ENCODE assay signal across 8 cellular contexts in genomic region chr11:59144579-59145345, GRCh38. TPM values are rescaled to one million over a fixed set of nuclear protein-coding genes. Genes with fewer than 3 reads are reported as not detected.
DNase-seq lines count a peak whose midpoint lies in the region; ATAC-seq and TF ChIP-seq lines count a peak whose summit lies in the region.

No MANE protein-coding gene starts in this region.

- peak overlapping the region; percentile 94 for H3K4me2 ChIP-seq in PC-3 (ENCODE audit: low read length)

- H3K27me3 ChIP-seq in HUES48 (ENCODE audit: control insufficient read depth, insufficient read depth, low read length) (peaks cover 15% of the 10 kb centered on the region), PC-3 (ENCODE audit: low read length) (no peaks in the 10 kb centered on the region)

- H3K27me3 Mint-ChIP-seq in activated T-helper 17 cell treated with anti-CD3 and anti-CD28 coated beads, Interleukin-2, amount 50 U/mL, for 72 hours = no peaks in the 10 kb centered on the region
- no peaks in the 10 kb centered on the region for H3K27me3 Mint-ChIP-seq in natural killer cell treated with Interleukin-12 subunit alpha and Interleukin-12 subunit beta and Interleukin-15 and Interleukin-18, amount 100 ng/mL, for 72 hours
- H3K27me3 Mint-ChIP-seq in stimulated activated naive CD8-positive, alpha-beta T cell treated with anti-CD3 and anti-CD28 coated beads, Interleukin-15, Interleukin-2, amounts not matched to agents 100 ng/mL and 50 ng/mL, for 24 hours = no peaks in the 10 kb centered on the region

- POLR2A ChIA-PET in PC-3 (lab: Charles Lee; ENCODE audit: unreplicated experiment) = interaction anchor here (0.5 kb wide), 1 partner anchor 1403 kb away, joined by 3 read pairs; no protein-coding TSS in a partner anchor

- CTCF ChIA-PET in PC-3 (lab: Charles Lee) = interaction anchor here (0.6 to 1.5 kb wide), 4 partner anchors 9 to 27 kb away, joined by 3 to 6 read pairs (median 4); no protein-coding TSS in a partner anchor

- peak overlapping the region; percentile 91 for H3K27ac Mint-ChIP-seq in activated T-helper 17 cell treated with anti-CD3 and anti-CD28 coated beads, Interleukin-2, amount 50 U/mL, for 72 hours
- peak overlapping the region; percentile 93 to 94 for H3K27ac Mint-ChIP-seq in natural killer cell treated with Interleukin-12 subunit alpha and Interleukin-12 subunit beta and Interleukin-15 and Interleukin-18, amount 100 ng/mL, for 72 hours
- peak overlapping the region; percentile 96 for H3K27ac Mint-ChIP-seq in stimulated activated naive CD8-positive, alpha-beta T cell treated with anti-CD3 and anti-CD28 coated beads, Interleukin-15, Interleukin-2, amounts not matched to agents 100 ng/mL and 50 ng/mL, for 24 hours

- H3K27ac ChIP-seq in HUES48 (ENCODE audit: low read depth, low read length) (peak overlapping the region; percentile 53), PC-3 (ENCODE audit: low read length) (peak overlapping the region; percentile 68)

- H3K4me1 ChIP-seq in HUES48 (ENCODE audit: control insufficient read depth, insufficient read depth, low read length) (peaks cover 22% of the 10 kb centered on the region), PC-3 (ENCODE audit: insufficient read depth, low read length) (peaks cover 38% of the 10 kb centered on the region)

- H3K4me3 ChIP-seq in HUES48 (ENCODE audit: low read depth, low read length) (peak overlapping the region; percentile 59), PC-3 (ENCODE audit: low read length) (peak overlapping the region; percentile 79), fibroblast of the aortic adventitia (ENCODE audit: low read depth, low read length) (peak overlapping the region; percentile 88)

- H3K9me2 ChIP-seq in PC-3 (replicated peaks; ENCODE audit: low read length) = no peaks in the 10 kb centered on the region

- peaks cover 13% of the 10 kb centered on the region; the same call in 1 of the 2 replicates for H3K36me3 ChIP-seq in HUES48 (ENCODE audit: control insufficient read depth, insufficient read depth, low read length)
- peaks cover 29% of the 10 kb centered on the region for H3K36me3 ChIP-seq in PC-3 (ENCODE audit: low read depth, low read length)

- ATAC-seq in GM21390 (IDR thresholded peaks at IDR 0.05; ENCODE audit: unreplicated experiment) (peak; percentile 58), PC-3 (peak; percentile 48)
- peak; percentile 74 for ATAC-seq in activated T-helper 17 cell treated with anti-CD3 and anti-CD28 coated beads, Interleukin-2, amount 50 U/mL, for 72 hours (replicated peaks)
- peak; percentile 80 for ATAC-seq in natural killer cell treated with Interleukin-12 subunit alpha and Interleukin-12 subunit beta and Interleukin-15 and Interleukin-18, amount 100 ng/mL, for 72 hours

- H3K9me3 ChIP-seq in HUES48 (ENCODE audit: control insufficient read depth, insufficient read depth, low read length) (peaks cover 6% of the 10 kb centered on the region; the same call in 1 of the 2 replicates), PC-3 (ENCODE audit: low read length) (no peaks in the 10 kb centered on the region)

- no peaks in the 10 kb centered on the region for H4K20me1 ChIP-seq in PC-3 (ENCODE audit: low read length)

- no TSS peak for BruUV-seq in PC-3 (replicated peaks; lab: Mats Ljungman, UMichigan)

- intact Hi-C loops in PC-3 (cut with micrococcal nuclease) = loop anchor here (5.0 to 10.0 kb wide), 2 partner anchors 410 to 567 kb away; partner anchors contain the start of genes LPXN and ZFP91

- peak overlapping the region; percentile 49 for H3K9ac ChIP-seq in HUES48 (ENCODE audit: low read depth, low read length)
- peak overlapping the region; percentile 77 for H3K9ac ChIP-seq in PC-3 (ENCODE audit: low read length)

- peaks cover 24% of the 10 kb centered on the region for H3K4me1 Mint-ChIP-seq in activated T-helper 17 cell treated with anti-CD3 and anti-CD28 coated beads, Interleukin-2, amount 50 U/mL, for 72 hours
- H3K4me1 Mint-ChIP-seq in natural killer cell treated with Interleukin-12 subunit alpha and Interleukin-12 subunit beta and Interleukin-15 and Interleukin-18, amount 100 ng/mL, for 72 hours (ENCODE audit: low read depth in 2 of 2) = peaks cover 49 to 51% of the 10 kb centered on the region in 2 donors
- H3K4me1 Mint-ChIP-seq in stimulated activated naive CD8-positive, alpha-beta T cell treated with anti-CD3 and anti-CD28 coated beads, Interleukin-15, Interleukin-2, amounts not matched to agents 100 ng/mL and 50 ng/mL, for 24 hours (ENCODE audit: low read depth) = peaks cover 68% of the 10 kb centered on the region

- TF ChIP-seq CTCF in PC-3 (conservative IDR thresholded peaks at IDR 0.05; ENCODE audit: low read depth, low read length) = peak; percentile 58
- TF ChIP-seq CTCF in fibroblast of the aortic adventitia (IDR thresholded peaks at IDR 0.05; ENCODE audit: insufficient read depth, low read length) = peak; percentile 6

- peaks cover 45% of the 10 kb centered on the region for H3K79me2 ChIP-seq in PC-3 (ENCODE audit: low read length)

- peaks cover 56% of the 10 kb centered on the region for H3K36me3 Mint-ChIP-seq in activated T-helper 17 cell treated with anti-CD3 and anti-CD28 coated beads, Interleukin-2, amount 50 U/mL, for 72 hours (ENCODE audit: low read depth)
- H3K36me3 Mint-ChIP-seq in natural killer cell treated with Interleukin-12 subunit alpha and Interleukin-12 subunit beta and Interleukin-15 and Interleukin-18, amount 100 ng/mL, for 72 hours = peaks cover 16% of the 10 kb centered on the region
- peaks cover 48% of the 10 kb centered on the region for H3K36me3 Mint-ChIP-seq in stimulated activated naive CD8-positive, alpha-beta T cell treated with anti-CD3 and anti-CD28 coated beads, Interleukin-15, Interleukin-2, amounts not matched to agents 100 ng/mL and 50 ng/mL, for 24 hours (ENCODE audit: low read depth)

- peak overlapping the region; percentile 85 for H2AFZ ChIP-seq in PC-3 (ENCODE audit: low read length)

- H3K9me3 Mint-ChIP-seq in activated T-helper 17 cell treated with anti-CD3 and anti-CD28 coated beads, Interleukin-2, amount 50 U/mL, for 72 hours = no peaks in the 10 kb centered on the region
- no peaks in the 10 kb centered on the region for H3K9me3 Mint-ChIP-seq in natural killer cell treated with Interleukin-12 subunit alpha and Interleukin-12 subunit beta and Interleukin-15 and Interleukin-18, amount 100 ng/mL, for 72 hours
- no peaks in the 10 kb centered on the region for H3K9me3 Mint-ChIP-seq in stimulated activated naive CD8-positive, alpha-beta T cell treated with anti-CD3 and anti-CD28 coated beads, Interleukin-15, Interleukin-2, amounts not matched to agents 100 ng/mL and 50 ng/mL, for 24 hours

- H3F3A ChIP-seq in PC-3 (ENCODE audit: low read length, unreplicated experiment) = no peaks in the 10 kb centered on the region

- DNase-seq in DMS 273 (lab: John Stamatoyannopoulos, UW; ENCODE audit: unreplicated experiment) (peak; percentile 81), PC-3 (peak; percentile 97), fibroblast of the aortic adventitia (ENCODE audit: low read depth) (peak; percentile 86)
- peak; percentile 79 for DNase-seq in natural killer cell treated with Interleukin-12 subunit alpha and Interleukin-12 subunit beta and Interleukin-15 and Interleukin-18, amount 100 ng/mL, for 72 hours (ENCODE audit: low spot score)

- H3K4me3 Mint-ChIP-seq in activated T-helper 17 cell treated with anti-CD3 and anti-CD28 coated beads, Interleukin-2, amount 50 U/mL, for 72 hours = peak overlapping the region; percentile 96
- H3K4me3 Mint-ChIP-seq in natural killer cell treated with Interleukin-12 subunit alpha and Interleukin-12 subunit beta and Interleukin-15 and Interleukin-18, amount 100 ng/mL, for 72 hours = peak overlapping the region; percentile 100
- peak overlapping the region; percentile 95 for H3K4me3 Mint-ChIP-seq in stimulated activated naive CD8-positive, alpha-beta T cell treated with anti-CD3 and anti-CD28 coated beads, Interleukin-15, Interleukin-2, amounts not matched to agents 100 ng/mL and 50 ng/mL, for 24 hours

RNA-seq across cellular contexts. Expression of gene FAM111A, which starts 2.1 kb away (rescaled TPM):
- total RNA-seq in PC-3 (2014; rRNA removed) = 38.9 and 49.2 TPM in 2 replicates
- 10 to 100 TPM; 80.2 to 92.7 TPM for total RNA-seq in activated T-helper 17 cell treated with anti-CD3 and anti-CD28 coated beads, Interleukin-2, amount 50 U/mL, for 72 hours
- total RNA-seq in fibroblast of the aortic adventitia (ENCODE audit: low replicate concordance) = 42.9 and 103 TPM in 2 replicates
- 10 to 100 TPM; 69.7 to 79.6 TPM for total RNA-seq in natural killer cell treated with Interleukin-12 subunit alpha and Interleukin-12 subunit beta and Interleukin-15 and Interleukin-18, amount 100 ng/mL, for 72 hours

RNA-seq across cellular contexts. Expression of gene DTX4, which starts 27.2 kb away (rescaled TPM):
- total RNA-seq in PC-3 (2014; rRNA removed) (4.0 and 4.9 TPM in 2 replicates), fibroblast of the aortic adventitia (ENCODE audit: low replicate concordance) (0.18 and 0.57 TPM in 2 replicates)
- under 1 TPM; 0.13 to 0.16 TPM for total RNA-seq in activated T-helper 17 cell treated with anti-CD3 and anti-CD28 coated beads, Interleukin-2, amount 50 U/mL, for 72 hours
- total RNA-seq in natural killer cell treated with Interleukin-12 subunit alpha and Interleukin-12 subunit beta and Interleukin-15 and Interleukin-18, amount 100 ng/mL, for 72 hours = under 1 TPM; 0.17 to 0.33 TPM

RNA-seq across cellular contexts. Expression of gene FAM111B, which starts 37.7 kb away (rescaled TPM):
- total RNA-seq in PC-3 (2014; rRNA removed) = 22.5 and 26.7 TPM in 2 replicates
- total RNA-seq in activated T-helper 17 cell treated with anti-CD3 and anti-CD28 coated beads, Interleukin-2, amount 50 U/mL, for 72 hours = 10 to 100 TPM; 51.5 to 64.8 TPM
- total RNA-seq in fibroblast of the aortic adventitia (ENCODE audit: low replicate concordance) = 0.41 and 42.9 TPM in 2 replicates
- total RNA-seq in natural killer cell treated with Interleukin-12 subunit alpha and Interleukin-12 subunit beta and Interleukin-15 and Interleukin-18, amount 100 ng/mL, for 72 hours = 10 to 100 TPM; 26.7 to 33.0 TPM

RNA-seq across cellular contexts. Expression of gene GLYATL1B, which starts 58.7 kb away (rescaled TPM):
- total RNA-seq in PC-3 (2014; rRNA removed) (not detected in 2 replicates), fibroblast of the aortic adventitia (ENCODE audit: low replicate concordance) (not detected in 2 replicates)
- not detected for total RNA-seq in activated T-helper 17 cell treated with anti-CD3 and anti-CD28 coated beads, Interleukin-2, amount 50 U/mL, for 72 hours
- not detected for total RNA-seq in natural killer cell treated with Interleukin-12 subunit alpha and Interleukin-12 subunit beta and Interleukin-15 and Interleukin-18, amount 100 ng/mL, for 72 hours

Comparison
In these comparisons a context has a peak if more than half of its experiments do, and no peak if none do; other contexts are left out.
1. Peak in every context shown above with its lines: DNase-seq, ATAC-seq, H3K4me3 ChIP-seq and H3K27ac ChIP-seq.